ENCODE assay signal across 14 cellular contexts in the genomic region with DNA sequence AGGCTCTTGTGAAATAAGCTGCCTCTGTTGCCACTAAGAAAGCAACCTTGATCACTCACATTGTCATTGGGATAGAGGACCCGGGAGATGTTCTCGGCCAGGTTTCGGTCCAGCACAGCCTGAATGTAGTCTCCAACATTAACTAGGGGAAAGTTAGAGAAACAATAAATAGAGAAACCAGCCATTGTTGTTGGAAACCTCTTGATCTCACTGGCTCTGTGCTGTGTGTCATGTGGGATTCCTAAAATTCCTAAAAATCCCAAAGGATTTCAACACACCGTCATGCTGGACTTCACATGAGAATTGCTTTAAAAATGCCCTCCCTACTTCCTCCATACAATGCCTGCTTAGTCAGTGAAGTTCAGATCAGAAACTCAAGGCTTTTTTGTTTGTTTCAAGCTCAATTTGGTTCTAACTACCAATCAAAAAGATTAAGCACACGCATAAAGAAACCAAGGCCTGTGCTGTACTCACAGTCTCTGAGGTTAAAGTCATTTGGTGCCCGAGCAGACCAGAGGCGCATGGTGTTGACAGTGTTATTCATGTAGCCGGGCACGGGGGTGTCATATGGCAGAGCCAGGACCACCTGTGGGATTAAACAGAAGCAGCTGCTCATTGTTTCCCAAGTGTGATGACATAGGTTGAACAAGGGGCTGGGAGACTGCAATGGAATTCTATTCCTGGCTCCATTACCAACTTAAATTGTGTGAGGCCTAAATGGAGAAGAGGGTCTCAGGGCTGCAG. TPM values are rescaled to one million over a fixed set of nuclear protein-coding genes. Genes with fewer than 3 reads are reported as not detected.
A peak's percentile ranks its signal among the peaks of the same experiment; 100 is the strongest.
DNase-seq lines count a peak whose midpoint lies in the region; ATAC-seq and TF ChIP-seq lines count a peak whose summit lies in the region.
"Had no signal": no experiment of that assay in that cellular context is flagged by ENCODE, and none has a peak within 500 bp of the region (broad histone marks: within the 10 kb centered on the region; RNA-seq: fewer than 3 reads in every experiment).

No MANE protein-coding gene starts in this region.

- TF ChIP-seq CTCF in AG04449 (IDR thresholded peaks at IDR 0.05; ENCODE audit: insufficient read depth, low read length, missing control alignments) (no peak), astrocyte of the cerebellum (IDR thresholded peaks at IDR 0.05; ENCODE audit: low read depth, low read length, missing control alignments) (no peak)

- in situ Hi-C loops in astrocyte of the cerebellum (cut with HindIII; ENCODE audit: low sequenced_read_pairs) = no loop called here

- CTCF ChIA-PET in AG04449 (lab: Yijun Ruan, JAX) = interaction anchor here (1.0 kb wide), 2 partner anchors 15 to 16 kb away, joined by 4 read pairs; no protein-coding TSS in a partner anchor

- DNase-seq in AG04449 (ENCODE audit: low read depth, low spot score) = peak; percentile 45
- DNase-seq in HS-5 (ENCODE audit: low read depth) = peak; percentile 84
- DNase-seq in astrocyte of the cerebellum (ENCODE audit: low read depth) = peak; percentile 82
- DNase-seq in left lobe of liver (ENCODE audit: low spot score) = no peak
- no peak for DNase-seq in ecto neural progenitor cell (ENCODE audit: low spot score)
- no peak for DNase-seq in activated T-cell treated with anti-CD3 and anti-CD28 coated beads, Interleukin-2, amount 50 U/mL, for 1 hour
- DNase-seq: activated CD8-positive, alpha-beta T cell treated with anti-CD3 and anti-CD28 coated beads, Interleukin-2, amount 10 ng/mL, durations not matched to agents 7 days and 5 days; CD8-positive, alpha-beta T cell; lower lobe of right lung; stimulated activated CD4-positive, alpha-beta T cell treated with anti-CD3 and anti-CD28 coated beads, Interleukin-4, amount 100 ng/mL, for 24 hours; uterus had no signal

- peak; percentile 61 for ATAC-seq in left lobe of liver
- ATAC-seq in HG03469 (IDR thresholded peaks at IDR 0.05; ENCODE audit: unreplicated experiment) = no peak
- no peak for ATAC-seq in GM19397 (IDR thresholded peaks at IDR 0.05; ENCODE audit: unreplicated experiment)
- ATAC-seq: activated CD8-positive, alpha-beta T cell treated with anti-CD3 and anti-CD28 coated beads, Interleukin-2, amount 10 ng/mL, durations not matched to agents 7 days and 5 days; CD8-positive, alpha-beta T cell; K562; lower lobe of right lung had no signal

- POLR2A ChIA-PET in AG04449 (lab: Yijun Ruan, JAX) = interaction anchor here (0.6 kb wide), 1 partner anchor 21 kb away, joined by 3 read pairs; no protein-coding TSS in a partner anchor

- no peak overlapping the region for H3K4me3 ChIP-seq in AG04449 (ENCODE audit: low read depth, low read length)
- H3K4me3 ChIP-seq in astrocyte of the cerebellum (ENCODE audit: low read depth, low read length) = no peak overlapping the region
- H3K4me3 ChIP-seq: K562, lower lobe of right lung, uterus had no signal

RNA-seq across cellular contexts. Expression of gene PYGL, which starts 23.6 kb away (rescaled TPM):
- total RNA-seq in left lobe of liver = 99.1 TPM
- total RNA-seq: activated CD8-positive, alpha-beta T cell treated with anti-CD3 and anti-CD28 coated beads, Interleukin-2, amount 10 ng/mL, durations not matched to agents 7 days and 5 days had no signal

RNA-seq across cellular contexts. Expression of gene ABHD12B, which starts 48.8 kb away (rescaled TPM):
- not detected for total RNA-seq in left lobe of liver
- total RNA-seq: activated CD8-positive, alpha-beta T cell treated with anti-CD3 and anti-CD28 coated beads, Interleukin-2, amount 10 ng/mL, durations not matched to agents 7 days and 5 days; CD8-positive, alpha-beta T cell; K562; lower lobe of right lung; uterus had no signal

Comparison
In these comparisons a context has a peak if more than half of its experiments do, and no peak if none do; other contexts are left out.
1. DNase-seq: peak in AG04449 (single experiment), HS-5 (single experiment) and astrocyte of the cerebellum (single experiment); none in left lobe of liver (single experiment), ecto neural progenitor cell (single experiment) and activated T-cell treated with anti-CD3 and anti-CD28 coated beads, Interleukin-2, amount 50 U/mL, for 1 hour (single experiment).